In the genomic region with DNA sequence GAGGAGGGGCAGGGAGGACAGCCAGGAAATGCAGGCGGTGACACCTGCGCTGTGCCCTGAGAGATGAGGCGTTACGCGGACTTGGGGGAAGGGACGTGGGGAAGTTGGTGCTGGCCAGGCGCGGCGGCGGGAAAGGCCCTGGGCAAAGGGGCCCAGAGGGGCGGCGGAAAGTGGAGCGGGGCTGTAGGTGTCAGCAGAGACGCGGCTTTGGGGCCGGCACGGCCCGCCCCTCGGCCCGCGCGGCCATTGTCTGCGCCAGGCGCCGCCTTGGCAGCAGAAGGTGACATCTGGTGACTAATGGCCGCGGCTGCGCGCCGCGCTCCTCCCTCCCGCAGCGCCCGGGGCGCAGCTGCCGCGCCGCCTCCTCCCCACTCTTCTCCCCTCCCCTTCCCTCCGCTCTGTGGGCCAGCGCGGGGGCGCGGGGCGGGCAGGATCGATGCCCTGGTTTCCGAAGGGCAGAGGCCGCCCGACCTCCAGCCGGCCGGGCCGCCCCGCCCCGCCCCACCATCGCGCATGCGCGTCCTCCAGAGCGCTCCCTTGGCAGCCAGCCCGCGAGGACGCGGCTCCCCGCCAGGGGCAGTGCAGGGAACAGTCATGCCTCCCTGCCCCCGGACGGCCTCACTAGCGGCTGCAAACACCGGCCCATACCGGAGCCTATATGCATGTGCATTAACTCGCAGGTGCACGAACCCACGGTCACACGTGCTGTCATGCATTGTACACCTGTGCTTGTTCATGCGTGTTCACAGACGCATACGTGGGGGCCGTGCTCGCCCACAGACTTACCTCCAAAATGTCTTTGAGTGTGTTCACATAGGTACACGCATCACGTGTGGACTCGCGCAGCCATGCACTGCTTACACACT, we compare ENCODE assay signal across 8 cellular contexts.
A peak's percentile ranks its signal among the peaks of the same experiment; 100 is the strongest.
DNase-seq lines count a peak whose midpoint lies in the region; ATAC-seq and TF ChIP-seq lines count a peak whose summit lies in the region.

No MANE protein-coding gene starts in this region.

- no peaks in the 10 kb centered on the region for H3K9me3 ChIP-seq in esophagus muscularis mucosa

- peak; percentile 79 for DNase-seq in DMS79 (lab: John Stamatoyannopoulos, UW)
- peak; percentile 87 for DNase-seq in Jurkat, Clone E6-1 (ENCODE audit: low read depth, low spot score)
- DNase-seq in OCI-M2 (lab: John Stamatoyannopoulos, UW; ENCODE audit: unreplicated experiment) = peak; percentile 19
- peak; percentile 99 for DNase-seq in activated T-cell treated with anti-CD3 and anti-CD28 coated beads, Interleukin-2, amount 50 U/mL, for 24 hours
- DNase-seq in esophagus muscularis mucosa (ENCODE audit: extremely low spot score) = peak; percentile 96
- peak; percentile 91 for DNase-seq in naive B cell
- DNase-seq in stimulated activated effector memory CD8-positive, alpha-beta T cell treated with anti-CD3 and anti-CD28 coated beads, Interleukin-12 subunit alpha, Interleukin-12 subunit beta, amount 100 ng/mL, for 72 hours (ENCODE audit: low spot score in 2 of 2) = peak; percentile 95 to 98

- peak overlapping the region; percentile 83 for H3K4me3 Mint-ChIP-seq in activated T-cell treated with anti-CD3 and anti-CD28 coated beads, Interleukin-2, amount 50 U/mL, for 24 hours
- peak overlapping the region; percentile 87 to 98 (median 96) for H3K4me3 Mint-ChIP-seq in naive B cell
- H3K4me3 Mint-ChIP-seq in stimulated activated effector memory CD8-positive, alpha-beta T cell treated with anti-CD3 and anti-CD28 coated beads, Interleukin-12 subunit alpha, Interleukin-12 subunit beta, amount 100 ng/mL, for 72 hours = peak overlapping the region; percentile 84

- no peaks in the 10 kb centered on the region for H3K9me3 Mint-ChIP-seq in activated T-cell treated with anti-CD3 and anti-CD28 coated beads, Interleukin-2, amount 50 U/mL, for 24 hours
- H3K9me3 Mint-ChIP-seq in naive B cell = peaks cover 0 to 3% (median 0%) of the 10 kb centered on the region in 7 donors
- H3K9me3 Mint-ChIP-seq in stimulated activated effector memory CD8-positive, alpha-beta T cell treated with anti-CD3 and anti-CD28 coated beads, Interleukin-12 subunit alpha, Interleukin-12 subunit beta, amount 100 ng/mL, for 72 hours = no peaks in the 10 kb centered on the region

- 12% methylated on average over 32 of the region's 81 CpGs for WGBS in esophagus muscularis mucosa

- no peaks in the 10 kb centered on the region for H3K36me3 ChIP-seq in esophagus muscularis mucosa

- H3K4me3 ChIP-seq in Jurkat, Clone E6-1 (ENCODE audit: low read length) = peak overlapping the region; percentile 77
- peak overlapping the region; percentile 63 to 67 (median 66) for H3K4me3 ChIP-seq in esophagus muscularis mucosa

- no peaks in the 10 kb centered on the region for H3K27me3 Mint-ChIP-seq in activated T-cell treated with anti-CD3 and anti-CD28 coated beads, Interleukin-2, amount 50 U/mL, for 24 hours
- H3K27me3 Mint-ChIP-seq in naive B cell = no peaks in the 10 kb centered on the region

- peaks cover 22% of the 10 kb centered on the region for H3K4me1 Mint-ChIP-seq in activated T-cell treated with anti-CD3 and anti-CD28 coated beads, Interleukin-2, amount 50 U/mL, for 24 hours (ENCODE audit: low read depth)
- H3K4me1 Mint-ChIP-seq in naive B cell = peaks cover 27 to 52% (median 29%) of the 10 kb centered on the region in 3 donors
- peaks cover 14% of the 10 kb centered on the region for H3K4me1 Mint-ChIP-seq in stimulated activated effector memory CD8-positive, alpha-beta T cell treated with anti-CD3 and anti-CD28 coated beads, Interleukin-12 subunit alpha, Interleukin-12 subunit beta, amount 100 ng/mL, for 72 hours

- peak; percentile 51 to 78 (median 55) for TF ChIP-seq CTCF in esophagus muscularis mucosa (IDR thresholded peaks at IDR 0.05)

- no peaks in the 10 kb centered on the region for H3K27me3 ChIP-seq in esophagus muscularis mucosa

- H3K27ac ChIP-seq in esophagus muscularis mucosa (replicated peaks in 1 of 4) = peak overlapping the region; percentile 88 to 92 (median 90)

- peak; percentile 10 for TF ChIP-seq POLR2A in esophagus muscularis mucosa (IDR thresholded peaks at IDR 0.05; ENCODE audit: low read depth)

- H3K4me1 ChIP-seq in esophagus muscularis mucosa = peaks cover 11 to 46% (median 27%) of the 10 kb centered on the region in 4 donors

- intact Hi-C loops in esophagus muscularis mucosa (cut with DNase I) = loop anchor here (5.0 to 10.0 kb wide), 4 partner anchors 91 to 894 kb away; a partner anchor contains a TSS

- no peak for TF ChIP-seq EP300 in esophagus muscularis mucosa (IDR thresholded peaks at IDR 0.05)

- ATAC-seq in GM21717 (IDR thresholded peaks at IDR 0.05; ENCODE audit: unreplicated experiment) = peak; percentile 85
- peak; percentile 76 to 77 for ATAC-seq in naive B cell (ENCODE audit: low read depth in 2 of 2)
- peak; percentile 93 for ATAC-seq in stimulated activated effector memory CD8-positive, alpha-beta T cell treated with anti-CD3 and anti-CD28 coated beads, Interleukin-12 subunit alpha, Interleukin-12 subunit beta, amount 100 ng/mL, for 72 hours

- no peaks in the 10 kb centered on the region for H3K36me3 Mint-ChIP-seq in activated T-cell treated with anti-CD3 and anti-CD28 coated beads, Interleukin-2, amount 50 U/mL, for 24 hours (ENCODE audit: low read depth)
- H3K36me3 Mint-ChIP-seq in naive B cell = no peaks in the 10 kb centered on the region
- no peaks in the 10 kb centered on the region for H3K36me3 Mint-ChIP-seq in stimulated activated effector memory CD8-positive, alpha-beta T cell treated with anti-CD3 and anti-CD28 coated beads, Interleukin-12 subunit alpha, Interleukin-12 subunit beta, amount 100 ng/mL, for 72 hours

- H3K27ac Mint-ChIP-seq in activated T-cell treated with anti-CD3 and anti-CD28 coated beads, Interleukin-2, amount 50 U/mL, for 24 hours = peak overlapping the region; percentile 93
- H3K27ac Mint-ChIP-seq in naive B cell = peak overlapping the region; percentile 92 to 98 (median 94)
- H3K27ac Mint-ChIP-seq in stimulated activated effector memory CD8-positive, alpha-beta T cell treated with anti-CD3 and anti-CD28 coated beads, Interleukin-12 subunit alpha, Interleukin-12 subunit beta, amount 100 ng/mL, for 72 hours = peak overlapping the region; percentile 95

Comparison
In these comparisons a context has a peak if more than half of its experiments do, and no peak if none do; other contexts are left out.
1. Peak in every context shown above with its lines: DNase-seq, ATAC-seq, H3K4me3 ChIP-seq and H3K27ac ChIP-seq.
2. DNase-seq: peak in every context shown above with its lines; median percentile 99 in activated T-cell treated with anti-CD3 and anti-CD28 coated beads, Interleukin-2, amount 50 U/mL, for 24 hours; 96 in stimulated activated effector memory CD8-positive, alpha-beta T cell treated with anti-CD3 and anti-CD28 coated beads, Interleukin-12 subunit alpha, Interleukin-12 subunit beta, amount 100 ng/mL, for 72 hours; 96 in esophagus muscularis mucosa; 91 in naive B cell; 87 in Jurkat, Clone E6-1; 79 in DMS79; 19 in OCI-M2.